In the genomic region with DNA sequence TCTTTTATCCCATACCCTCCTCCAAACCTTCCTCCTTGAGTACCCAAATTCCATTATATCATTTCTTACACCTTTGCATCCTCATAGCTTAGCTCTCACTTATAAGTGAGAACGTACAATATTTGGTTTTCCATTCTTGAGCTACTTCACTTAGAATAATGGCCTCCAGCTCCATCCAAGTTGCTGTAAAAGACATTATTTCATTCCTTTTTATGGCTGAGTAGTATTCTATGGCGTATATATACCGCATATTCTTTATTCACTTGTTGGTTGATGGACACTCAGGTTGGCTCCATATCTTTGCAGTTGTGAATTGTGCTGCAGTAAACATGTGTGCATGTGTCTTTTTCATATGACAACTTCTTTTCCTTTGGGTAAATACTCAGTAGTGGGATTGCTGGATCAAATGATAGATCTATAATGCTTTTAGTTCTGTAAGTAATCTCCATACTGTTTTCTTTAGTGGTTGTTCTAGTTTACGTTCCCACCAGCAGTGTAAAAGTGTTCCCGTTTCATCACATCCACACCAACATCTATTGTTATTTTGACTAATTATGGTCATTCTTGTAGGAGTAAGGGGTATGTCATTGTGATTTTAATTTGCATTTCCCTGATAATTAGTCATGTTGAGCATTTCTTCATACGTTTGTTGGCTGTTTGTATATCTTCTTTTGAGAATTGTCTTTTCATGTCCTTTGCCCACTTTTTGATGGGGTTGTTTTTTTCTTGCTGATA, we compare ENCODE assay signal across 20 cellular contexts. TPM values are rescaled to one million over a fixed set of nuclear protein-coding genes. Genes with fewer than 3 reads are reported as not detected.
DNase-seq lines count a peak whose midpoint lies in the region; ATAC-seq and TF ChIP-seq lines count a peak whose summit lies in the region.
"Had no signal": no experiment of that assay in that cellular context is flagged by ENCODE, and none has a peak within 500 bp of the region (broad histone marks: within the 10 kb centered on the region; RNA-seq: fewer than 3 reads in every experiment).

No MANE protein-coding gene starts in this region.

- peaks cover 73% of the 10 kb centered on the region for H4K20me1 ChIP-seq in Loucy (ENCODE audit: insufficient read depth, low read length, poor library complexity, severe bottlenecking)

- H3K4me2 ChIP-seq in Loucy (ENCODE audit: low read depth, low read length, poor library complexity, severe bottlenecking) = peak overlapping the region; percentile 26
- H3K4me2 ChIP-seq in mesenchymal stem cell (ENCODE audit: low read length, poor library complexity, severe bottlenecking) = no peak overlapping the region
- H3K4me2 ChIP-seq: A549 had no signal

- no peaks in the 10 kb centered on the region for H3K27me3 Mint-ChIP-seq in activated T-cell treated with anti-CD3 and anti-CD28 coated beads, Interleukin-2, amount 50 U/mL, for 72 hours (ENCODE audit: low read depth)
- H3K27me3 Mint-ChIP-seq in stimulated activated naive CD8-positive, alpha-beta T cell treated with anti-CD3 and anti-CD28 coated beads, Interleukin-15, amount 100 ng/mL, for 72 hours = no peaks in the 10 kb centered on the region

- H3K27me3 ChIP-seq in Loucy (ENCODE audit: insufficient read depth, low read length, poor library complexity, severe bottlenecking) (no peaks in the 10 kb centered on the region), mesenchymal stem cell (ENCODE audit: control insufficient read depth in 1 of 2, insufficient read depth in 1 of 2, low read length in 2 of 2) (no peaks in the 10 kb centered on the region)

- no peaks in the 10 kb centered on the region for H3K9me2 ChIP-seq in Loucy (replicated peaks; ENCODE audit: low read depth, low read length)

- peaks cover 2 to 3% of the 10 kb centered on the region in 2 donors for H3K9me3 Mint-ChIP-seq in activated T-cell treated with anti-CD3 and anti-CD28 coated beads, Interleukin-2, amount 50 U/mL, for 72 hours
- H3K9me3 Mint-ChIP-seq in stimulated activated naive CD8-positive, alpha-beta T cell treated with anti-CD3 and anti-CD28 coated beads, Interleukin-15, amount 100 ng/mL, for 72 hours = peaks cover 10 to 11% of the 10 kb centered on the region in 2 donors

- no peak overlapping the region for H2BK15ac ChIP-seq in mesenchymal stem cell (ENCODE audit: low read depth, poor library complexity, severe bottlenecking)

- no peak for DNase-seq in activated T-cell treated with anti-CD3 and anti-CD28 coated beads, Interleukin-2, amount 50 U/mL, for 72 hours
- DNase-seq in activated T-cell treated with anti-CD3 and anti-CD28 coated beads, Interleukin-2, amount 50 U/mL, for 1 hour = no peak
- DNase-seq in mesenchymal stem cell = no peak
- DNase-seq in stimulated activated naive CD8-positive, alpha-beta T cell treated with anti-CD3 and anti-CD28 coated beads, Interleukin-15, amount 100 ng/mL, for 72 hours = no peak
- no peak for DNase-seq in T-helper 2 cell
- no peak for DNase-seq in NOMO-1 treated with dmso at 0.1 percent for 144 hours (lab: John Stamatoyannopoulos, UW; ENCODE audit: unreplicated experiment)
- DNase-seq: Calu3, DMS53, H9, IMR-90, Karpas-422, MM.1S, NCI-H1092 treated with DMSO at 0.1 percent for 48 hours, NCI-H2081 treated with DMSO at 0.1 percent for 48 hours, NCI-H524 had no signal

- H3K27ac Mint-ChIP-seq in activated T-cell treated with anti-CD3 and anti-CD28 coated beads, Interleukin-2, amount 50 U/mL, for 72 hours = peak overlapping the region; percentile 61
- peak overlapping the region; percentile 2 to 28 for H3K27ac Mint-ChIP-seq in stimulated activated naive CD8-positive, alpha-beta T cell treated with anti-CD3 and anti-CD28 coated beads, Interleukin-15, amount 100 ng/mL, for 72 hours

- WGBS in mesenchymal stem cell = 97% methylated on average over 4 of the region's 6 CpGs

- H3F3A ChIP-seq in Loucy (ENCODE audit: low read depth) = no peaks in the 10 kb centered on the region

- H3K9me3 ChIP-seq in Loucy (ENCODE audit: insufficient read depth, low read depth, low read length) (no peaks in the 10 kb centered on the region), mesenchymal stem cell (ENCODE audit: control insufficient read depth, low read length) (peaks cover 17% of the 10 kb centered on the region)

- H2BK12ac ChIP-seq in mesenchymal stem cell (ENCODE audit: low read length in 2 of 2) = no peak overlapping the region

- H3K4me1 ChIP-seq in Loucy (ENCODE audit: insufficient read depth, low read length, poor library complexity, severe bottlenecking) = peaks cover 40% of the 10 kb centered on the region
- H3K4me1 ChIP-seq in mesenchymal stem cell (ENCODE audit: control insufficient read depth, insufficient read depth, low read depth, low read length) = no peaks in the 10 kb centered on the region
- H3K4me1 ChIP-seq: A549 had no signal

- H3K4me3 ChIP-seq in Loucy (ENCODE audit: low read length, poor library complexity, severe bottlenecking) (no peak overlapping the region), mesenchymal stem cell (ENCODE audit: insufficient read depth in 1 of 2, low read depth in 1 of 2, low read length in 2 of 2) (no peak overlapping the region)
- H3K4me3 ChIP-seq: A549 had no signal

- no peak overlapping the region for H3K18ac ChIP-seq in mesenchymal stem cell (ENCODE audit: low read depth in 1 of 2, low read length in 2 of 2)

- no peak overlapping the region for H2BK5ac ChIP-seq in mesenchymal stem cell (ENCODE audit: low read depth, low read length, poor library complexity, severe bottlenecking)

- no peak overlapping the region for H2AK5ac ChIP-seq in mesenchymal stem cell (ENCODE audit: low read length, severe bottlenecking)

- no peak overlapping the region for H3K4ac ChIP-seq in mesenchymal stem cell (ENCODE audit: low read depth in 1 of 2, low read length in 2 of 2)

- H3K14ac ChIP-seq in mesenchymal stem cell (ENCODE audit: low read length in 2 of 2) = no peak overlapping the region

- no peak overlapping the region for H3K27ac ChIP-seq in mesenchymal stem cell (ENCODE audit: low read length, poor library complexity, severe bottlenecking)
- H3K27ac ChIP-seq: A549 had no signal

- H3K36me3 Mint-ChIP-seq in activated T-cell treated with anti-CD3 and anti-CD28 coated beads, Interleukin-2, amount 50 U/mL, for 72 hours (ENCODE audit: insufficient read depth in 2 of 2) = peaks cover 15 to 24% of the 10 kb centered on the region in 2 donors

- H4K8ac ChIP-seq in mesenchymal stem cell (ENCODE audit: low read length) = no peak overlapping the region

- no peaks in the 10 kb centered on the region for H3K79me1 ChIP-seq in mesenchymal stem cell (replicated peaks; ENCODE audit: low read length, poor library complexity, severe bottlenecking)

- H3K79me2 ChIP-seq in Loucy (ENCODE audit: insufficient read depth, low read length) = peaks cover 93% of the 10 kb centered on the region

- TF ChIP-seq CTCF in Loucy (conservative IDR thresholded peaks at IDR 0.05; ENCODE audit: low read length) = no peak

- no peak overlapping the region for H2AFZ ChIP-seq in Loucy (ENCODE audit: low read length)
- H2AFZ ChIP-seq in mesenchymal stem cell (ENCODE audit: low read depth, low read length) = no peak overlapping the region

- H3K4me1 Mint-ChIP-seq in activated T-cell treated with anti-CD3 and anti-CD28 coated beads, Interleukin-2, amount 50 U/mL, for 72 hours (ENCODE audit: low read depth) = peaks cover 60% of the 10 kb centered on the region
- H3K4me1 Mint-ChIP-seq in stimulated activated naive CD8-positive, alpha-beta T cell treated with anti-CD3 and anti-CD28 coated beads, Interleukin-15, amount 100 ng/mL, for 72 hours = peaks cover 62% of the 10 kb centered on the region

- H3K9ac ChIP-seq in Loucy (ENCODE audit: low read depth, low read length, poor library complexity, severe bottlenecking) (no peak overlapping the region), mesenchymal stem cell (ENCODE audit: low read length) (peak overlapping the region; percentile 77)

- no peak overlapping the region for H3K23ac ChIP-seq in mesenchymal stem cell (ENCODE audit: low read length in 2 of 2)

- H2BK120ac ChIP-seq in mesenchymal stem cell (ENCODE audit: low read depth, low read length) = no peak overlapping the region

- ATAC-seq in activated T-cell treated with anti-CD3 and anti-CD28 coated beads, Interleukin-2, amount 50 U/mL, for 72 hours (replicated peaks in 1 of 2) = peak in 1 of 2 donors; percentile 30
- ATAC-seq in stimulated activated naive CD8-positive, alpha-beta T cell treated with anti-CD3 and anti-CD28 coated beads, Interleukin-15, amount 100 ng/mL, for 72 hours = no peak
- no peak for ATAC-seq in activated CD4-positive, CD25-positive, alpha-beta regulatory T cell treated with anti-CD3 and anti-CD28 coated beads, Interleukin-2, amount 50 U/mL, for 24 hours
- ATAC-seq: A549, Panc1 had no signal

- peaks cover under 1% of the 10 kb centered on the region; the same call in 1 of the 2 replicates for H3K36me3 ChIP-seq in Loucy (ENCODE audit: insufficient read depth, low read length)
- H3K36me3 ChIP-seq in mesenchymal stem cell (ENCODE audit: control insufficient read depth in 1 of 2, insufficient read depth in 2 of 2, low read depth in 1 of 2, low read length in 2 of 2) = peaks cover 7 to 11% of the 10 kb centered on the region in 2 experiments

- no peak overlapping the region for H4K91ac ChIP-seq in mesenchymal stem cell (ENCODE audit: low read length)

- peak overlapping the region in 1 of 2 donors; percentile 41 for H3K4me3 Mint-ChIP-seq in activated T-cell treated with anti-CD3 and anti-CD28 coated beads, Interleukin-2, amount 50 U/mL, for 72 hours
- H3K4me3 Mint-ChIP-seq in stimulated activated naive CD8-positive, alpha-beta T cell treated with anti-CD3 and anti-CD28 coated beads, Interleukin-15, amount 100 ng/mL, for 72 hours = no peak overlapping the region
- H3K4me3 Mint-ChIP-seq: CD14-positive monocyte, H9 had no signal

RNA-seq across cellular contexts. Expression of a gene that starts 10.1 kb away (rescaled TPM):
- total RNA-seq in activated T-cell treated with anti-CD3 and anti-CD28 coated beads, Interleukin-2, amount 50 U/mL, for 72 hours = 100 to 1,000 TPM in 1 of 2 donors, 10 to 100 TPM in 1; 97.0 to 102 TPM
- polyA plus RNA-seq in mesenchymal stem cell (2013, experiment 1 of 2) = 42.6 TPM
- polyA plus RNA-seq in mesenchymal stem cell (2013, experiment 2 of 2) = 41.2 TPM
